8 cellular contexts compared by ENCODE assay signal in the genomic region with DNA sequence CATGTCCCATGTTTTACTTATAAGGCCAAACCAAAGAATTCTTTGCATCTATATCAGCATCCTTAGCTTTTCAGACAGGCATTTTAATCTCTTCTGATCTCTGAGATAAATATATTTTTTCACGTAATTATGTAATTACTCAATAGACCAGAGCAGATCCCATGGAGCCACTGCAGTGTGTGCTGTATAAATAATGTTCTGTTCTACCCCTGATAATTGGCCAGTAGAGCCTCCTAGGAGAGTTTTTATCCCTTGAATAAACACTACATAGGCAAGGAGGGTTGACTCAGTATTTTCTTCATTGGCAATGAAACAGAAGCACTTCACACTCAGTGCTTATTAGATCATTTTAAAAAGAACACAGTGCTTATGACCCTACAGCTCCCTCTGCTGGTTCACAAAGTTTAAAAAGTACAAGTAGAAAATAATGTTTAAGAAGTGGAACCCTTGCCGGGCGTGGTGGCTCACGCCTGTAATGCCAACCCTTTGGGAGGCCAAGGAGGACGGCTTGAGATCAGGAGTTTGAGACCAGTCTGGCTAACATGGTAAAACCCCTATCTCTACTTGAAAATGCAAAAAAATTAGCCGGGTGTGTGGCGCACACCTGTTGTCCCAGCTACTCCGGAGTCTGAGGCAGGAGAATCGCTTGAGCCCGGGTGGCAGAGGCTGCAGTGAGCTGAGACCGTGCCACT.
DNase-seq lines count a peak whose midpoint lies in the region; ATAC-seq and TF ChIP-seq lines count a peak whose summit lies in the region.

No MANE protein-coding gene starts in this region.

- DNase-seq in A673 (ENCODE audit: low spot score) (peak; percentile 93), GM10266 (ENCODE audit: extremely low spot score) (peak; percentile 19), NCI-H1694 treated with DMSO at 0.1 percent for 48 hours (lab: John Stamatoyannopoulos, UW) (peak; percentile 70), fibroblast of the conjunctiva (ENCODE audit: low read depth) (peak; percentile 87), osteoblast (ENCODE audit: insufficient read length, low spot score, missing footprints) (no peak), islet precursor cell (no peak)

- no peaks in the 10 kb centered on the region for H3K27me3 ChIP-seq in A673 (replicated peaks; ENCODE audit: insufficient read depth, low read depth, low read length, poor library complexity)
- no peaks in the 10 kb centered on the region for H3K27me3 ChIP-seq in SU-DHL-6 (ENCODE audit: low read length)
- no peaks in the 10 kb centered on the region for H3K27me3 ChIP-seq in osteoblast (ENCODE audit: insufficient read depth, low read length)

- BruUV-seq in A673 (replicated peaks; lab: Mats Ljungman, UMichigan): no TSS peak

- H3K9me3 ChIP-seq in A673 (ENCODE audit: low read depth, low read length, poor library complexity, severe bottlenecking) (no peaks in the 10 kb centered on the region), SU-DHL-6 (ENCODE audit: insufficient read depth, low read length) (no peaks in the 10 kb centered on the region), osteoblast (ENCODE audit: low read depth, low read length) (no peaks in the 10 kb centered on the region)

- CTCF ChIA-PET in A673 (lab: Charles Lee): interaction anchor here (0.6 to 1.0 kb wide), 3 partner anchors 173 to 362 kb away, joined by 3 to 5 read pairs (median 3); no protein-coding TSS in a partner anchor

- peak; percentile 55 for ATAC-seq in HG02852 (IDR thresholded peaks at IDR 0.05; ENCODE audit: unreplicated experiment)

- H4K20me1 ChIP-seq in SU-DHL-6 (ENCODE audit: low read depth, low read length) (no peaks in the 10 kb centered on the region), osteoblast (ENCODE audit: insufficient read depth, low read length) (no peaks in the 10 kb centered on the region)

- POLR2A ChIA-PET in A673 (lab: Charles Lee; ENCODE audit: low non-redundant PET): no interaction called here

- H3K9me2 ChIP-seq in SU-DHL-6 (replicated peaks; ENCODE audit: insufficient read depth, low read length): no peaks in the 10 kb centered on the region

- no peaks in the 10 kb centered on the region for H3F3A ChIP-seq in SU-DHL-6 (ENCODE audit: insufficient read depth)

- H3K79me2 ChIP-seq in SU-DHL-6 (ENCODE audit: insufficient read depth, low read length) (no peaks in the 10 kb centered on the region), osteoblast (ENCODE audit: insufficient read depth, low read length) (no peaks in the 10 kb centered on the region)

- no peak overlapping the region for H2AFZ ChIP-seq in SU-DHL-6 (ENCODE audit: low read depth, low read length, severe bottlenecking)
- H2AFZ ChIP-seq in osteoblast (ENCODE audit: low read length): no peak overlapping the region

- H3K4me3 ChIP-seq in A673 (ENCODE audit: low read depth, low read length, poor library complexity, severe bottlenecking): no peak overlapping the region
- H3K4me3 ChIP-seq in SU-DHL-6 (ENCODE audit: insufficient read depth, low read length, poor library complexity, severe bottlenecking): no peak overlapping the region
- H3K4me3 ChIP-seq in osteoblast (ENCODE audit: insufficient read depth, low read length): no peak overlapping the region

- H3K4me1 ChIP-seq in A673 (ENCODE audit: insufficient read depth, low read length, poor library complexity, severe bottlenecking) (peaks cover 19% of the 10 kb centered on the region), osteoblast (ENCODE audit: insufficient read depth, low read length) (peaks cover 14% of the 10 kb centered on the region)

- H3K27ac ChIP-seq in A673 (ENCODE audit: low read depth, low read length, poor library complexity, severe bottlenecking) (no peak overlapping the region), SU-DHL-6 (ENCODE audit: low read depth, low read length) (no peak overlapping the region), osteoblast (ENCODE audit: low read depth, low read length) (no peak overlapping the region)

- peak; percentile 72 for TF ChIP-seq CTCF in A673 (conservative IDR thresholded peaks at IDR 0.05; ENCODE audit: low read depth, low read length)
- TF ChIP-seq CTCF in GM10266 (IDR thresholded peaks at IDR 0.05; ENCODE audit: control insufficient read depth, insufficient read depth, low read depth, missing control alignments): peak; percentile 59
- peak; percentile 54 for TF ChIP-seq CTCF in SU-DHL-6 (IDR thresholded peaks at IDR 0.05; ENCODE audit: insufficient read depth, low read length, poor library complexity, severe bottlenecking)
- peak; percentile 76 for TF ChIP-seq CTCF in osteoblast (IDR thresholded peaks at IDR 0.05; ENCODE audit: extremely low read depth, low read depth, low read length)

- H3K9ac ChIP-seq in SU-DHL-6 (ENCODE audit: low read length): no peak overlapping the region

- H3K4me2 ChIP-seq in SU-DHL-6 (ENCODE audit: low read depth, low read length, poor library complexity, severe bottlenecking): no peak overlapping the region
- H3K4me2 ChIP-seq in osteoblast (ENCODE audit: insufficient read depth, low read length): peak overlapping the region; percentile 37

- intact Hi-C loops in A673 (cut with micrococcal nuclease; ENCODE audit: unreplicated experiment): loop anchor here (1.0 to 10.0 kb wide), 6 partner anchors 105 to 973 kb away; no protein-coding TSS in a partner anchor

- H3K36me3 ChIP-seq in A673 (ENCODE audit: insufficient read depth, low read length, poor library complexity, severe bottlenecking) (no peaks in the 10 kb centered on the region), SU-DHL-6 (ENCODE audit: low read length) (no peaks in the 10 kb centered on the region), osteoblast (ENCODE audit: insufficient read depth, low read length) (no peaks in the 10 kb centered on the region)

Comparison
In these comparisons a context has a peak if more than half of its experiments do, and no peak if none do; other contexts are left out.
1. DNase-seq: peak in A673 (single experiment), GM10266 (single experiment), NCI-H1694 treated with DMSO at 0.1 percent for 48 hours (single experiment) and fibroblast of the conjunctiva (single experiment); none in osteoblast (single experiment) and islet precursor cell (single experiment).
2. Peak in every context shown above with its lines, with median percentiles within 50 percentile points of each other: CTCF ChIP-seq.